24 cellular contexts compared by ENCODE assay signal in genomic region chr15:85000937-85001336, GRCh38. TPM values are rescaled to one million over a fixed set of nuclear protein-coding genes. Genes with fewer than 3 reads are reported as not detected.
DNase-seq lines count a peak whose midpoint lies in the region; ATAC-seq, FAIRE-seq and TF ChIP-seq lines count a peak whose summit lies in the region.
"Had no signal": no experiment of that assay in that cellular context is flagged by ENCODE, and none has a peak within 500 bp of the region (broad histone marks: within the 10 kb centered on the region; RNA-seq: fewer than 3 reads in every experiment).

No MANE protein-coding gene starts in this region.

- intact Hi-C loops in K562 (cut with micrococcal nuclease), result no loop called here
- intact Hi-C loops in gastrocnemius medialis (cut with DNase I; ENCODE audit: low total_unique reads), result no loop called here
- intact Hi-C loops in PC-3 (cut with micrococcal nuclease), result no loop called here

- H3K4me2 ChIP-seq in BLaER1 (no peak overlapping the region), K562 (ENCODE audit: insufficient read depth, low read length) (no peak overlapping the region), hepatocyte (peak overlapping the region; percentile 22), PC-3 (ENCODE audit: low read length) (no peak overlapping the region)

- H3K9me2 ChIP-seq in hepatocyte (replicated peaks; ENCODE audit: insufficient read depth), result no peaks in the 10 kb centered on the region
- no peaks in the 10 kb centered on the region for H3K9me2 ChIP-seq in PC-3 (replicated peaks; ENCODE audit: low read length)

- H3K27ac ChIP-seq in BLaER1, result 0 out of 2 replicates have a peak overlapping the region, but pooled peaks have one; percentile 24
- H3K27ac ChIP-seq in K562 (ENCODE audit: extremely low read depth, low read depth, low read length), result 0 out of 3 replicates have a peak overlapping the region, but pooled peaks have one; percentile 5
- H3K27ac ChIP-seq in hepatocyte, result peak overlapping the region; percentile 39
- peak overlapping the region; percentile 8 to 52 (median 39) for H3K27ac ChIP-seq in gastrocnemius medialis
- H3K27ac ChIP-seq in PC-3 (ENCODE audit: low read length), result no peak overlapping the region
- H3K27ac ChIP-seq: left lung, neutrophil, upper lobe of right lung had no signal

- H4K20me1 ChIP-seq in BLaER1, result peaks cover 5% of the 10 kb centered on the region; the same call in 1 of the 2 replicates
- peaks cover 13% of the 10 kb centered on the region for H4K20me1 ChIP-seq in K562 (replicated peaks; ENCODE audit: control insufficient read depth, insufficient read depth, low read length)
- H4K20me1 ChIP-seq in hepatocyte (ENCODE audit: insufficient read depth, poor library complexity, severe bottlenecking), result no peaks in the 10 kb centered on the region
- H4K20me1 ChIP-seq in PC-3 (ENCODE audit: low read length), result peaks cover 5% of the 10 kb centered on the region

- WGBS in K562 (ENCODE audit: insufficient coverage, low coverage, missing lambda C conversion rate), result 32% methylated on average over 5 of the region's 5 CpGs
- WGBS in hepatocyte (ENCODE audit: low lambda C conversion rate, missing lambda C conversion rate), result 71% methylated on average over 5 of the region's 5 CpGs

- H3K4me1 ChIP-seq in BLaER1 (peaks cover 56% of the 10 kb centered on the region), K562 (replicated peaks in 1 of 2; ENCODE audit: control insufficient read depth in 2 of 2, insufficient read depth in 2 of 2, low read length in 2 of 2) (peaks cover 4 to 18% of the 10 kb centered on the region in 2 experiments; a peak in 3 of 5 replicates), hepatocyte (ENCODE audit: insufficient read depth) (peaks cover 16% of the 10 kb centered on the region), gastrocnemius medialis (peaks cover 36 to 42% of the 10 kb centered on the region in 2 donors), PC-3 (ENCODE audit: insufficient read depth, low read length) (no peaks in the 10 kb centered on the region)

- TF ChIP-seq CTCF in K562 (IDR thresholded peaks at IDR 0.05 in 2 of 3, conservative IDR thresholded peaks at IDR 0.05 in 1 of 3; ENCODE audit: insufficient read depth in 2 of 3, low read depth in 1 of 3, low read length in 3 of 3) (no peak), hepatocyte (IDR thresholded peaks at IDR 0.05; ENCODE audit: poor library complexity) (no peak), gastrocnemius medialis (IDR thresholded peaks at IDR 0.05 in 4 of 5, conservative IDR thresholded peaks at IDR 0.05 in 1 of 5) (no peak), PC-3 (conservative IDR thresholded peaks at IDR 0.05; ENCODE audit: low read depth, low read length) (no peak)

- H3K79me2 ChIP-seq in K562 (ENCODE audit: control insufficient read depth, insufficient read depth, low read length), result peaks cover 78% of the 10 kb centered on the region
- H3K79me2 ChIP-seq in hepatocyte, result peaks cover 100% of the 10 kb centered on the region
- H3K79me2 ChIP-seq in PC-3 (ENCODE audit: low read length), result peaks cover 100% of the 10 kb centered on the region

- POLR2A ChIA-PET in K562 (lab: Yijun Ruan, JAX), result interaction anchor here (1.9 to 2.2 kb wide), 2 partner anchors 9 to 11 kb away, joined by 8 to 11 read pairs; no protein-coding TSS in a partner anchor
- POLR2A ChIA-PET in PC-3 (lab: Charles Lee; ENCODE audit: unreplicated experiment), result no interaction called here

- H3K27me3 ChIP-seq in BLaER1, result no peaks in the 10 kb centered on the region
- no peaks in the 10 kb centered on the region for H3K27me3 ChIP-seq in K562 (ENCODE audit: control insufficient read depth in 2 of 2, insufficient read depth in 2 of 2, low read length in 2 of 2)
- H3K27me3 ChIP-seq in hepatocyte, result no peaks in the 10 kb centered on the region
- H3K27me3 ChIP-seq in gastrocnemius medialis, result no peaks in the 10 kb centered on the region
- H3K27me3 ChIP-seq in PC-3 (ENCODE audit: low read length), result no peaks in the 10 kb centered on the region
- H3K27me3 ChIP-seq in H7 (ENCODE audit: control insufficient read depth, insufficient read depth, low read length), result no peaks in the 10 kb centered on the region
- H3K27me3 ChIP-seq: left lung, neutrophil, upper lobe of right lung had no signal

- H3K9me1 ChIP-seq in K562 (ENCODE audit: control insufficient read depth, insufficient read depth, low read length), result no peaks in the 10 kb centered on the region

- CTCF ChIA-PET in K562 (lab: Yijun Ruan, JAX; ENCODE audit: low intra/inter-chr PET ratio) (no interaction called here), PC-3 (lab: Charles Lee) (no interaction called here)

- in situ Hi-C loops in K562 (cut with MboI) (no loop called here), gastrocnemius medialis (cut with MboI; ENCODE audit: low sequenced_read_pairs in 4 of 4) (no loop called here)

- no peak for FAIRE-seq in K562 (lab: Jason Lieb, UNC)

- BruUV-seq in K562 (replicated peaks; lab: Mats Ljungman, UMichigan), result no TSS peak
- no TSS peak for BruUV-seq in PC-3 (replicated peaks; lab: Mats Ljungman, UMichigan)

- TF ChIP-seq RAD21 in K562 (CRISPR knock-in tag; conservative IDR thresholded peaks at IDR 0.05 in 1 of 2, IDR thresholded peaks at IDR 0.05 in 1 of 2), result no peak

- H3K4me3 ChIP-seq in BLaER1 (no peak overlapping the region), K562 (no peak overlapping the region), hepatocyte (no peak overlapping the region), gastrocnemius medialis (no peak overlapping the region), PC-3 (ENCODE audit: low read length) (no peak overlapping the region), H7 (ENCODE audit: insufficient read depth, low read depth, low read length) (no peak overlapping the region)
- H3K4me3 ChIP-seq: coronary artery, left lung, upper lobe of right lung had no signal

- H3K9me3 ChIP-seq in BLaER1 (no peaks in the 10 kb centered on the region), K562 (replicated peaks; ENCODE audit: control insufficient read depth, insufficient read depth, low read depth, low read length) (no peaks in the 10 kb centered on the region), hepatocyte (ENCODE audit: low read depth) (no peaks in the 10 kb centered on the region), gastrocnemius medialis (no peaks in the 10 kb centered on the region), PC-3 (ENCODE audit: low read length) (no peaks in the 10 kb centered on the region)
- H3K9me3 ChIP-seq: left lung, neutrophil, upper lobe of right lung had no signal

- H3K9ac ChIP-seq in BLaER1 (no peak overlapping the region), K562 (ENCODE audit: insufficient read depth in 1 of 2, low read depth in 2 of 2, low read length in 2 of 2) (peak overlapping the region in 1 of 2 experiments; percentile 8; a peak in 1 of 4 replicates), PC-3 (ENCODE audit: low read length) (no peak overlapping the region)

- no peak for TF ChIP-seq EP300 in K562 (IDR thresholded peaks at IDR 0.05; ENCODE audit: low read length)

- no peak overlapping the region for H2AFZ ChIP-seq in K562 (ENCODE audit: low read depth, low read length)
- H2AFZ ChIP-seq in hepatocyte, result no peak overlapping the region
- H2AFZ ChIP-seq in PC-3 (ENCODE audit: low read length), result no peak overlapping the region

- no peaks in the 10 kb centered on the region for H3F3A ChIP-seq in PC-3 (ENCODE audit: low read length, unreplicated experiment)

- no peak for DNase-seq in K562 (ENCODE audit: extremely low read depth in 1 of 4, low spot score in 3 of 4)
- DNase-seq in hepatocyte (ENCODE audit: low spot score), result no peak
- no peak for DNase-seq in gastrocnemius medialis
- DNase-seq in PC-3, result no peak
- DNase-seq in AG08396 (ENCODE audit: low spot score), result no peak
- no peak for DNase-seq in H7
- DNase-seq: activated B cell treated with CpG ODN at 0.5 μM for 24 hours; activated CD8-positive, alpha-beta T cell treated with anti-CD3 and anti-CD28 coated beads for 36 hours; activated effector memory CD4-positive, alpha-beta T cell treated with anti-CD3 and anti-CD28 coated beads, Interleukin-2, amount 50 U/mL, for 16 hours; activated T-cell treated with anti-CD3 and anti-CD28 coated beads for 4 hours; CD4-positive, CD25-positive, alpha-beta regulatory T cell; GDM1; glutamatergic neuron; left lung; NCI-H1105; NCI-H2029; NCI-H226; NCI-H748 treated with DMSO at 0.1 percent for 48 hours; stimulated activated CD4-positive, alpha-beta T cell treated with anti-CD3 and anti-CD28 coated beads, Interleukin-4, amount 100 ng/mL, for 24 hours; T1000; upper lobe of right lung had no signal

- H3K36me3 ChIP-seq in BLaER1, result no peaks in the 10 kb centered on the region
- H3K36me3 ChIP-seq in K562 (ENCODE audit: control insufficient read depth, insufficient read depth, low read length), result peaks cover 3% of the 10 kb centered on the region; the same call in 1 of the 3 replicates
- no peaks in the 10 kb centered on the region for H3K36me3 ChIP-seq in hepatocyte (replicated peaks; ENCODE audit: insufficient read depth, low read depth)
- no peaks in the 10 kb centered on the region for H3K36me3 ChIP-seq in gastrocnemius medialis
- H3K36me3 ChIP-seq in PC-3 (ENCODE audit: low read depth, low read length), result peaks cover 4% of the 10 kb centered on the region; the same call in 1 of the 2 replicates
- no peaks in the 10 kb centered on the region for H3K36me3 ChIP-seq in H7 (replicated peaks; ENCODE audit: control insufficient read depth, insufficient read depth, low read length)
- H3K36me3 ChIP-seq: left lung, neutrophil, upper lobe of right lung had no signal

- TF ChIP-seq POLR2A in K562 (conservative IDR thresholded peaks at IDR 0.05), result no peak
- TF ChIP-seq POLR2A in gastrocnemius medialis (IDR thresholded peaks at IDR 0.05), result no peak

- ATAC-seq in K562 (peak; percentile 42), gastrocnemius medialis (no peak), PC-3 (no peak)
- ATAC-seq: activated CD8-positive, alpha-beta T cell treated with anti-CD3 and anti-CD28 coated beads for 36 hours; upper lobe of right lung had no signal

RNA-seq across cellular contexts. Expression of gene PDE8A, which starts 19.3 kb away (rescaled TPM):
- 146 and 283 TPM in 2 replicates for total RNA-seq in K562 (2011; cell fraction: chromatin; rRNA removed; ENCODE audit: low replicate concordance)
- total RNA-seq in K562 (2011; cell fraction: nucleolus; rRNA removed), result 42.5 and 64.0 TPM in 2 replicates
- 102 and 103 TPM in 2 replicates for total RNA-seq in K562 (2011; cell fraction: nucleoplasm; rRNA removed)
- total RNA-seq in K562 (2014; rRNA removed) (16.8 and 17.6 TPM in 2 replicates), K562 (2014; rRNA removed; fragmentation: Illumina TruSeq; extraction: Trizol) (20.5 and 25.5 TPM in 2 replicates), K562 (2015; rRNA removed; fragmentation: Illumina TruSeq; extraction: Trizol) (19.8 and 22.3 TPM in 2 replicates), K562 (2021) (19.8 and 20.9 TPM in 2 replicates), hepatocyte (25.6 and 26.0 TPM in 2 replicates), gastrocnemius medialis (10 to 100 TPM in 3 of 4 donors, 1 to 10 TPM in 1; 6.3 to 20.6 (median 13.9) TPM), PC-3 (2014; rRNA removed) (44.2 and 62.0 TPM in 2 replicates)
- polyA plus RNA-seq in K562 (2011; rRNA removed) (37.1 and 40.3 TPM in 2 replicates), K562 (2014; fragmentation: Illumina TruSeq; extraction: Trizol) (23.7 and 26.4 TPM in 2 replicates), K562 (2014; fragmentation: Nextera tagmentation; extraction: Ambion mirVana) (1 to 10 TPM; 5.9 to 7.9 TPM), K562 (2014; rRNA removed) (21.0 and 24.4 TPM in 2 replicates), hepatocyte (15.3 and 24.0 TPM in 2 replicates)
- polyA plus RNA-seq in K562 (2011; cell fraction: cytosol; rRNA removed), result 11.1 and 16.1 TPM in 2 replicates
- 76.0 and 83.4 TPM in 2 replicates for polyA plus RNA-seq in K562 (2011; cell fraction: nucleus; rRNA removed)
- polyA plus RNA-seq in K562 (2012), result 11.8 and 13.9 TPM in 2 replicates
- polyA minus RNA-seq in K562 (2011; rRNA and poly(A)+ RNA removed), result 52.2 and 52.6 TPM in 2 replicates
- 11.0 and 19.1 TPM in 2 replicates for polyA minus RNA-seq in K562 (2011; cell fraction: cytosol; rRNA and poly(A)+ RNA removed)
- polyA minus RNA-seq in K562 (2011; cell fraction: nucleus; rRNA and poly(A)+ RNA removed), result 34.6 and 64.8 TPM in 2 replicates
- 2.3 and 7.2 TPM in 2 replicates for total RNA-seq in H7 (2014; rRNA removed; shearing (Covaris generic))
